Comparison of ENCODE assay signal across 1 cellular context in the genomic region with DNA sequence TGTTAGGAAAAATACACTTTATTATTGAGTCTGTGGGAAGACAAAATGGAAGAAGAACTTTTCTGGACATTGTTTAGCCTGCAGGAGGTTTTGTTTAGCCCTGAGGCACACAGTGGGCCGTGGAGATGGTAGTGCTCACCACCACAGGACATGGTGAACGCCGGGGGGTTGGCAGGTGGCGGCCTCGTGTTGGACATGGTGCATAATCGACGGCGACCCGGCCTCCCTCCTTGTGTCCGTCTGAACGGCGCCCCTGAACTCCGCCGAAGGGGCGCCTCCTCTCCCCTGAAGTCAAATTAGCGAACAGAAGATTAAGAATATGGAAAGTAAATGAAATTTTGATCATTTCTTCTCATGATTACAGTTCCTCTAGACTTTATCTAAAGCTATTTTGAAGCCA.
TF ChIP-seq lines count a peak whose summit lies in the region.

No MANE protein-coding gene starts in this region.

TF ChIP-seq in K562, 482 proteins besides CTCF, POLR2A, EP300 and RAD21 (continued from another document):
- TF ChIP-seq, protein P1, sequence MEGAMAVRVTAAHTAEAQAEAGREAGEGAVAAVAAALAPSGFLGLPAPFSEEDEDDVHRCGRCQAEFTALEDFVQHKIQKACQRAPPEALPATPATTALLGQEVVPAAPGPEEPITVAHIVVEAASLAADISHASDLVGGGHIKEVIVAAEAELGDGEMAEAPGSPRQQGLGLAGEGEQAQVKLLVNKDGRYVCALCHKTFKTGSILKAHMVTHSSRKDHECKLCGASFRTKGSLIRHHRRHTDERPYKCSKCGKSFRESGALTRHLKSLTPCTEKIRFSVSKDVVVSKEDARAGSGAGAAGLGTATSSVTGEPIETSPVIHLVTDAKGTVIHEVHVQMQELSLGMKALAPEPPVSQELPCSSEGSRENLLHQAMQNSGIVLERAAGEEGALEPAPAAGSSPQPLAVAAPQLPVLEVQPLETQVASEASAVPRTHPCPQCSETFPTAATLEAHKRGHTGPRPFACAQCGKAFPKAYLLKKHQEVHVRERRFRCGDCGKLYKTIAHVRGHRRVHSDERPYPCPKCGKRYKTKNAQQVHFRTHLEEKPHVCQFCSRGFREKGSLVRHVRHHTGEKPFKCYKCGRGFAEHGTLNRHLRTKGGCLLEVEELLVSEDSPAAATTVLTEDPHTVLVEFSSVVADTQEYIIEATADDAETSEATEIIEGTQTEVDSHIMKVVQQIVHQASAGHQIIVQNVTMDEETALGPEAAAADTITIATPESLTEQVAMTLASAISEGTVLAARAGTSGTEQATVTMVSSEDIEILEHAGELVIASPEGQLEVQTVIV (CRISPR knock-in tag; IDR thresholded peaks at IDR 0.05; ENCODE audit: borderline replicate concordance): no peak
- TF ChIP-seq HDAC2 (IDR thresholded peaks at IDR 0.05) (no peak), TCF3 (CRISPR knock-in tag; IDR thresholded peaks at IDR 0.05) (no peak), NR3C1 (CRISPR knock-in tag; IDR thresholded peaks at IDR 0.05) (no peak), MAZ (CRISPR knock-in tag; conservative IDR thresholded peaks at IDR 0.05 in 1 of 2, IDR thresholded peaks at IDR 0.05 in 1 of 2) (no peak), NUFIP1 (IDR thresholded peaks at IDR 0.05; ENCODE audit: partially characterized antibody) (no peak)
- TF ChIP-seq, protein P2, sequence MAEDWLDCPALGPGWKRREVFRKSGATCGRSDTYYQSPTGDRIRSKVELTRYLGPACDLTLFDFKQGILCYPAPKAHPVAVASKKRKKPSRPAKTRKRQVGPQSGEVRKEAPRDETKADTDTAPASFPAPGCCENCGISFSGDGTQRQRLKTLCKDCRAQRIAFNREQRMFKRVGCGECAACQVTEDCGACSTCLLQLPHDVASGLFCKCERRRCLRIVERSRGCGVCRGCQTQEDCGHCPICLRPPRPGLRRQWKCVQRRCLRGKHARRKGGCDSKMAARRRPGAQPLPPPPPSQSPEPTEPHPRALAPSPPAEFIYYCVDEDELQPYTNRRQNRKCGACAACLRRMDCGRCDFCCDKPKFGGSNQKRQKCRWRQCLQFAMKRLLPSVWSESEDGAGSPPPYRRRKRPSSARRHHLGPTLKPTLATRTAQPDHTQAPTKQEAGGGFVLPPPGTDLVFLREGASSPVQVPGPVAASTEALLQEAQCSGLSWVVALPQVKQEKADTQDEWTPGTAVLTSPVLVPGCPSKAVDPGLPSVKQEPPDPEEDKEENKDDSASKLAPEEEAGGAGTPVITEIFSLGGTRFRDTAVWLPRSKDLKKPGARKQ (CRISPR knock-in tag; IDR thresholded peaks at IDR 0.05): no peak
- TF ChIP-seq, protein P3, sequence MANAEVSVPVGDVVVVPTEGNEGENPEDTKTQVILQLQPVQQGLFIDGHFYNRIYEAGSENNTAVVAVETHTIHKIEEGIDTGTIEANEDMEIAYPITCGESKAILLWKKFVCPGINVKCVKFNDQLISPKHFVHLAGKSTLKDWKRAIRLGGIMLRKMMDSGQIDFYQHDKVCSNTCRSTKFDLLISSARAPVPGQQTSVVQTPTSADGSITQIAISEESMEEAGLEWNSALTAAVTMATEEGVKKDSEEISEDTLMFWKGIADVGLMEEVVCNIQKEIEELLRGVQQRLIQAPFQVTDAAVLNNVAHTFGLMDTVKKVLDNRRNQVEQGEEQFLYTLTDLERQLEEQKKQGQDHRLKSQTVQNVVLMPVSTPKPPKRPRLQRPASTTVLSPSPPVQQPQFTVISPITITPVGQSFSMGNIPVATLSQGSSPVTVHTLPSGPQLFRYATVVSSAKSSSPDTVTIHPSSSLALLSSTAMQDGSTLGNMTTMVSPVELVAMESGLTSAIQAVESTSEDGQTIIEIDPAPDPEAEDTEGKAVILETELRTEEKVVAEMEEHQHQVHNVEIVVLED (CRISPR knock-in tag; IDR thresholded peaks at IDR 0.05): no peak
- TF ChIP-seq, protein P4, sequence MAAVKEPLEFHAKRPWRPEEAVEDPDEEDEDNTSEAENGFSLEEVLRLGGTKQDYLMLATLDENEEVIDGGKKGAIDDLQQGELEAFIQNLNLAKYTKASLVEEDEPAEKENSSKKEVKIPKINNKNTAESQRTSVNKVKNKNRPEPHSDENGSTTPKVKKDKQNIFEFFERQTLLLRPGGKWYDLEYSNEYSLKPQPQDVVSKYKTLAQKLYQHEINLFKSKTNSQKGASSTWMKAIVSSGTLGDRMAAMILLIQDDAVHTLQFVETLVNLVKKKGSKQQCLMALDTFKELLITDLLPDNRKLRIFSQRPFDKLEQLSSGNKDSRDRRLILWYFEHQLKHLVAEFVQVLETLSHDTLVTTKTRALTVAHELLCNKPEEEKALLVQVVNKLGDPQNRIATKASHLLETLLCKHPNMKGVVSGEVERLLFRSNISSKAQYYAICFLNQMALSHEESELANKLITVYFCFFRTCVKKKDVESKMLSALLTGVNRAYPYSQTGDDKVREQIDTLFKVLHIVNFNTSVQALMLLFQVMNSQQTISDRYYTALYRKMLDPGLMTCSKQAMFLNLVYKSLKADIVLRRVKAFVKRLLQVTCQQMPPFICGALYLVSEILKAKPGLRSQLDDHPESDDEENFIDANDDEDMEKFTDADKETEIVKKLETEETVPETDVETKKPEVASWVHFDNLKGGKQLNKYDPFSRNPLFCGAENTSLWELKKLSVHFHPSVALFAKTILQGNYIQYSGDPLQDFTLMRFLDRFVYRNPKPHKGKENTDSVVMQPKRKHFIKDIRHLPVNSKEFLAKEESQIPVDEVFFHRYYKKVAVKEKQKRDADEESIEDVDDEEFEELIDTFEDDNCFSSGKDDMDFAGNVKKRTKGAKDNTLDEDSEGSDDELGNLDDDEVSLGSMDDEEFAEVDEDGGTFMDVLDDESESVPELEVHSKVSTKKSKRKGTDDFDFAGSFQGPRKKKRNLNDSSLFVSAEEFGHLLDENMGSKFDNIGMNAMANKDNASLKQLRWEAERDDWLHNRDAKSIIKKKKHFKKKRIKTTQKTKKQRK (IDR thresholded peaks at IDR 0.05; ENCODE audit: borderline replicate concordance, low read depth, low read length): no peak
- TF ChIP-seq, protein P5, sequence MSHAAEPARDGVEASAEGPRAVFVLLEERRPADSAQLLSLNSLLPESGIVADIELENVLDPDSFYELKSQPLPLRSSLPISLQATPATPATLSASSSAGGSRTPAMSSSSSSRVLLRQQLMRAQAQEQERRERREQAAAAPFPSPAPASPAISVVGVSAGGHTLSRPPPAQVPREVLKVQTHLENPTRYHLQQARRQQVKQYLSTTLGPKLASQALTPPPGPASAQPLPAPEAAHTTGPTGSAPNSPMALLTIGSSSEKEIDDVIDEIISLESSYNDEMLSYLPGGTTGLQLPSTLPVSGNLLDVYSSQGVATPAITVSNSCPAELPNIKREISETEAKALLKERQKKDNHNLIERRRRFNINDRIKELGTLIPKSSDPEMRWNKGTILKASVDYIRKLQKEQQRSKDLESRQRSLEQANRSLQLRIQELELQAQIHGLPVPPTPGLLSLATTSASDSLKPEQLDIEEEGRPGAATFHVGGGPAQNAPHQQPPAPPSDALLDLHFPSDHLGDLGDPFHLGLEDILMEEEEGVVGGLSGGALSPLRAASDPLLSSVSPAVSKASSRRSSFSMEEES (CRISPR knock-in tag; IDR thresholded peaks at IDR 0.05): no peak
